ENCODE assay signal across 8 cellular contexts in genomic region chr1:41240806-41241747, GRCh38. TPM values are rescaled to one million over a fixed set of nuclear protein-coding genes. Genes with fewer than 3 reads are reported as not detected.
DNase-seq lines count a peak whose midpoint lies in the region; ATAC-seq, FAIRE-seq and TF ChIP-seq lines count a peak whose summit lies in the region.

No MANE protein-coding gene starts in this region.

- H3K9me2 ChIP-seq in OCI-LY1 (ENCODE audit: low read depth, low read length) (no peaks in the 10 kb centered on the region), neural cell (ENCODE audit: insufficient read depth, low read length) (no peaks in the 10 kb centered on the region)

- TF ChIP-seq POLR2A in A549 (IDR thresholded peaks at IDR 0.05; ENCODE audit: low read length), result no peak

- DNase-seq in A549 (ENCODE audit: low read depth in 1 of 2, low spot score in 1 of 2) (peak; percentile 40 to 48), fibroblast of the aortic adventitia (ENCODE audit: low read depth) (peak; percentile 31)
- DNase-seq in activated T-helper 1 cell treated with anti-CD3 and anti-CD28 coated beads, Interleukin-2, amount 50 U/mL, for 16 hours (ENCODE audit: low read depth in 1 of 2, low spot score in 1 of 2), result peak; percentile 7 to 14

- TF ChIP-seq RAD21 in A549 (conservative IDR thresholded peaks at IDR 0.05 in 1 of 2, IDR thresholded peaks at IDR 0.05 in 1 of 2) (no peak), neural cell (conservative IDR thresholded peaks at IDR 0.05) (no peak)

- TF ChIP-seq EP300 in A549 (IDR thresholded peaks at IDR 0.05), result no peak
- TF ChIP-seq EP300 in neural cell (conservative IDR thresholded peaks at IDR 0.05; ENCODE audit: poor library complexity, severe bottlenecking), result no peak

- H3K79me2 ChIP-seq in OCI-LY1 (ENCODE audit: insufficient read depth, low read length) (peaks cover under 1% of the 10 kb centered on the region; the same call in 1 of the 2 replicates), neural cell (replicated peaks; ENCODE audit: insufficient read depth, low read length) (peaks cover 15% of the 10 kb centered on the region)

- no peaks in the 10 kb centered on the region for H3K9me3 ChIP-seq in A549
- no peaks in the 10 kb centered on the region for H3K9me3 ChIP-seq in OCI-LY1 (ENCODE audit: low read length)
- H3K9me3 ChIP-seq in neural cell (ENCODE audit: low read length), result no peaks in the 10 kb centered on the region
- no peaks in the 10 kb centered on the region for H3K9me3 ChIP-seq in thymus (ENCODE audit: control insufficient read depth)

- CTCF ChIA-PET in A549 (lab: Yijun Ruan, JAX), result interaction anchor here (0.6 to 1.3 kb wide), 10 partner anchors 11 to 214 kb away, joined by 3 to 4 read pairs (median 3); no protein-coding TSS in a partner anchor

- no peaks in the 10 kb centered on the region for H3K36me3 ChIP-seq in OCI-LY1 (ENCODE audit: insufficient read depth, low read length)
- no peaks in the 10 kb centered on the region for H3K36me3 ChIP-seq in neural cell (ENCODE audit: insufficient read depth, low read length)
- no peaks in the 10 kb centered on the region for H3K36me3 ChIP-seq in thymus (ENCODE audit: control insufficient read depth, insufficient read depth)

- H3K27me3 ChIP-seq in OCI-LY1 (ENCODE audit: insufficient read depth, low read length), result no peaks in the 10 kb centered on the region
- no peaks in the 10 kb centered on the region for H3K27me3 ChIP-seq in neural cell (ENCODE audit: insufficient read depth, low read depth, low read length)
- no peaks in the 10 kb centered on the region for H3K27me3 ChIP-seq in thymus (ENCODE audit: control insufficient read depth, insufficient read depth)

- H3K4me3 ChIP-seq in A549, result peak overlapping the region; percentile 95
- peak overlapping the region; percentile 77 for H3K4me3 ChIP-seq in OCI-LY1 (ENCODE audit: low read depth, low read length, poor library complexity, severe bottlenecking)
- H3K4me3 ChIP-seq in fibroblast of the aortic adventitia (ENCODE audit: low read depth, low read length), result peak overlapping the region; percentile 71
- peak overlapping the region; percentile 78 for H3K4me3 ChIP-seq in neural cell (ENCODE audit: low read length)
- peak overlapping the region; percentile 85 for H3K4me3 ChIP-seq in thymus (ENCODE audit: low read length)

- ATAC-seq in A549 (peak; percentile 71 to 76), GM18502 (IDR thresholded peaks at IDR 0.05; ENCODE audit: poor library complexity, unreplicated experiment) (peak; percentile 60), HG03045 (IDR thresholded peaks at IDR 0.05; ENCODE audit: unreplicated experiment) (peak; percentile 55)

- 14% methylated on average over 11 of the region's 57 CpGs for WGBS in A549 (ENCODE audit: missing lambda C conversion rate)
- WGBS in thymus, result 2% methylated on average over 57 of the region's 57 CpGs

- FAIRE-seq in A549 (lab: Jason Lieb, UNC), result no peak

- peak overlapping the region; percentile 77 for H3K9ac ChIP-seq in OCI-LY1 (ENCODE audit: low read length)
- peak overlapping the region; percentile 80 for H3K9ac ChIP-seq in neural cell (ENCODE audit: low read length)

- POLR2A ChIA-PET in A549 (lab: Yijun Ruan, JAX), result interaction anchor here (0.6 to 1.7 kb wide), 5 partner anchors 88 to 237 kb away, joined by 3 to 7 read pairs (median 6); no protein-coding TSS in a partner anchor

- H3K4me2 ChIP-seq in A549, result peak overlapping the region; percentile 93
- H3K4me2 ChIP-seq in OCI-LY1 (ENCODE audit: low read length), result peak overlapping the region; percentile 70
- H3K4me2 ChIP-seq in neural cell (ENCODE audit: low read length), result peak overlapping the region; percentile 79

- H2AFZ ChIP-seq in OCI-LY1 (ENCODE audit: low read length), result no peak overlapping the region
- H2AFZ ChIP-seq in neural cell (ENCODE audit: low read depth, low read length), result no peak overlapping the region

- peaks cover 55% of the 10 kb centered on the region for H3K4me1 ChIP-seq in A549
- H3K4me1 ChIP-seq in OCI-LY1 (ENCODE audit: insufficient read depth, low read length, severe bottlenecking), result peaks cover 27% of the 10 kb centered on the region
- peaks cover 9% of the 10 kb centered on the region for H3K4me1 ChIP-seq in thymus (ENCODE audit: control insufficient read depth, insufficient read depth, low read length)

- H3K27ac ChIP-seq in A549 (peak overlapping the region; percentile 99 to 100), OCI-LY1 (ENCODE audit: low read depth, low read length, poor library complexity, severe bottlenecking) (peak overlapping the region; percentile 60), neural cell (ENCODE audit: low read length) (no peak overlapping the region), thymus (ENCODE audit: low read depth) (peak overlapping the region; percentile 91)

- H3F3A ChIP-seq in OCI-LY1 (ENCODE audit: insufficient read depth, low read length) (peaks cover 9% of the 10 kb centered on the region), neural cell (ENCODE audit: insufficient read depth, low read length, poor library complexity, severe bottlenecking) (peaks cover 5% of the 10 kb centered on the region)

- no peaks in the 10 kb centered on the region for H4K20me1 ChIP-seq in OCI-LY1 (ENCODE audit: insufficient read depth, low read length)
- no peaks in the 10 kb centered on the region for H4K20me1 ChIP-seq in neural cell (ENCODE audit: insufficient read depth)

- TF ChIP-seq CTCF in A549 (IDR thresholded peaks at IDR 0.05) (no peak), OCI-LY1 (IDR thresholded peaks at IDR 0.05; ENCODE audit: low read length) (no peak), fibroblast of the aortic adventitia (IDR thresholded peaks at IDR 0.05; ENCODE audit: insufficient read depth, low read length) (no peak), neural cell (IDR thresholded peaks at IDR 0.05; ENCODE audit: poor library complexity, severe bottlenecking) (no peak)

TF ChIP-seq in A549, 52 proteins besides CTCF, POLR2A, EP300 and RAD21 (continues in another document):
- no peak for TF ChIP-seq NFE2L2 (conservative IDR thresholded peaks at IDR 0.05; ENCODE audit: low read length)
- no peak for TF ChIP-seq HOXA7 (CRISPR knock-in tag; IDR thresholded peaks at IDR 0.05)
- TF ChIP-seq RFX5 (IDR thresholded peaks at IDR 0.05), result no peak
- TF ChIP-seq MAX (IDR thresholded peaks at IDR 0.05), result peak; percentile 93
- no peak for TF ChIP-seq HDAC2 (IDR thresholded peaks at IDR 0.05)
- no peak for TF ChIP-seq KDM5A (IDR thresholded peaks at IDR 0.05)
- TF ChIP-seq FOSB (CRISPR knock-in tag; IDR thresholded peaks at IDR 0.05), result no peak
- TF ChIP-seq SREBF2 (IDR thresholded peaks at IDR 0.05), result no peak
- TF ChIP-seq USF2 (IDR thresholded peaks at IDR 0.05), result peak; percentile 61
- no peak for TF ChIP-seq CHD2 (IDR thresholded peaks at IDR 0.05; ENCODE audit: low read length, partially characterized antibody)
- TF ChIP-seq PHF8 (IDR thresholded peaks at IDR 0.05; ENCODE audit: borderline replicate concordance, low read depth), result no peak
- no peak for TF ChIP-seq HOXB5 (CRISPR knock-in tag; IDR thresholded peaks at IDR 0.05)
- no peak for TF ChIP-seq TFCP2L1 (CRISPR knock-in tag; IDR thresholded peaks at IDR 0.05)

TF ChIP-seq in neural cell, 6 proteins besides CTCF, POLR2A, EP300 and RAD21:
- TF ChIP-seq MXI1 (conservative IDR thresholded peaks at IDR 0.05; ENCODE audit: poor library complexity, severe bottlenecking), result peak; percentile 63
- TF ChIP-seq REST (IDR thresholded peaks at IDR 0.05; ENCODE audit: borderline replicate concordance), result no peak

RNA-seq across cellular contexts. Expression of gene SCMH1, which starts 1.0 kb away (rescaled TPM):
- polyA plus RNA-seq in A549 (2011; rRNA removed) (26.7 and 30.2 TPM in 2 replicates), A549 (2017; fragmentation: RNase III; extraction: RNeasy Plus Mini Kit Qiagen cat#74134 plus additional on column Dnase treatment) (11.6 to 17.4 TPM (median 11.6 TPM) in 3 replicates), neural cell (23.0 and 28.9 TPM in 2 replicates), thymus (14.8 TPM)
- polyA plus RNA-seq in A549 (2012; cell fraction: cytosol; rRNA removed), result 24.1 and 24.9 TPM in 2 replicates
- polyA plus RNA-seq in A549 (2012; cell fraction: nucleus; rRNA removed), result 36.9 and 37.8 TPM in 2 replicates
- 41.4 and 54.1 TPM in 2 replicates for polyA minus RNA-seq in A549 (2011; rRNA and poly(A)+ RNA removed)
- total RNA-seq in fibroblast of the aortic adventitia (ENCODE audit: low replicate concordance), result 9.8 and 12.1 TPM in 2 replicates
- polyA minus RNA-seq in neural cell, result 53.9 and 73.8 TPM in 2 replicates
